ENCODE assay signal across 31 cellular contexts in genomic region chr2:40048506-40048905, GRCh38.
"Had no signal": no experiment of that assay in that cellular context is flagged by ENCODE, and none has a peak within 500 bp of the region (broad histone marks: within the 10 kb centered on the region; RNA-seq: fewer than 3 reads in every experiment).

No MANE protein-coding gene starts in this region.

- H3K27ac Mint-ChIP-seq: activated B cell treated with CpG ODN at 0.5 μM for 24 hours; activated CD8-positive, alpha-beta T cell treated with anti-CD3 and anti-CD28 coated beads for 36 hours; activated naive CD8-positive, alpha-beta T cell; activated T-helper 17 cell treated with anti-CD3 and anti-CD28 coated beads, Interleukin-2, amount 50 U/mL, for 72 hours; effector memory CD8-positive, alpha-beta T cell; T-helper 17 cell; T-helper 2 cell treated with Interferon-gamma antibody and Interleukin-4, amounts not matched to agents 5 μg/mL and 100 μg/mL, for 36 hours had no signal

- H3K9me3 Mint-ChIP-seq: activated B cell treated with CpG ODN at 0.5 μM for 24 hours; activated CD8-positive, alpha-beta T cell treated with anti-CD3 and anti-CD28 coated beads for 36 hours; activated T-cell treated with anti-CD3 and anti-CD28 coated beads, Interleukin-2, amount 50 U/mL, for 4 hours; T-helper 2 cell treated with Interferon-gamma antibody and Interleukin-4, amounts not matched to agents 5 μg/mL and 100 μg/mL, for 36 hours had no signal

- H3K27me3 ChIP-seq: brain microvascular endothelial cell, esophagus muscularis mucosa, foreskin keratinocyte, gastrocnemius medialis had no signal

- H3K4me3 Mint-ChIP-seq: activated B cell treated with CpG ODN at 0.5 μM for 24 hours; activated CD8-positive, alpha-beta T cell treated with anti-CD3 and anti-CD28 coated beads for 36 hours; activated naive CD8-positive, alpha-beta T cell; activated T-cell treated with anti-CD3 and anti-CD28 coated beads, Interleukin-2, amount 50 U/mL, for 4 hours; activated T-helper 17 cell treated with anti-CD3 and anti-CD28 coated beads, Interleukin-2, amount 50 U/mL, for 72 hours; effector memory CD8-positive, alpha-beta T cell; T-helper 17 cell; T-helper 2 cell treated with Interferon-gamma antibody and Interleukin-4, amounts not matched to agents 5 μg/mL and 100 μg/mL, for 36 hours had no signal

- H3K4me1 ChIP-seq: esophagus muscularis mucosa, foreskin keratinocyte had no signal

- H3K9me3 ChIP-seq: esophagus muscularis mucosa, gastrocnemius medialis had no signal

- ATAC-seq: activated CD4-positive, CD25-positive, alpha-beta regulatory T cell treated with anti-CD3 and anti-CD28 coated beads, Interleukin-2, amount 50 U/mL, for 24 hours; activated CD8-positive, alpha-beta T cell treated with anti-CD3 and anti-CD28 coated beads for 36 hours; activated T-cell treated with anti-CD3 and anti-CD28 coated beads, Interleukin-2, amount 50 U/mL, for 4 hours; activated T-helper 17 cell treated with anti-CD3 and anti-CD28 coated beads, Interleukin-2, amount 50 U/mL, for 72 hours; effector memory CD8-positive, alpha-beta T cell; foreskin keratinocyte; gastrocnemius medialis; T-helper 17 cell had no signal

- H3K4me1 Mint-ChIP-seq: activated B cell treated with CpG ODN at 0.5 μM for 24 hours; activated T-helper 17 cell treated with anti-CD3 and anti-CD28 coated beads, Interleukin-2, amount 50 U/mL, for 72 hours; T-helper 17 cell had no signal

- H3K27me3 Mint-ChIP-seq: effector memory CD8-positive, alpha-beta T cell; T-helper 17 cell had no signal

- DNase-seq: activated B cell treated with CpG ODN at 0.5 μM for 24 hours; activated CD4-positive, alpha-beta T cell treated with anti-CD3 and anti-CD28 coated beads for 48 hours; activated CD4-positive, alpha-beta T cell treated with anti-CD3 and anti-CD28 coated beads, Interleukin-2, amount 50 U/mL, for 1 hour; activated CD4-positive, alpha-beta T cell treated with anti-CD3 and anti-CD28 coated beads, Interleukin-2, amount 50 U/mL, for 48 hours; activated CD8-positive, alpha-beta memory T cell treated with anti-CD3 and anti-CD28 coated beads for 24 hours; activated CD8-positive, alpha-beta T cell treated with anti-CD3 and anti-CD28 coated beads for 36 hours; activated effector memory CD4-positive, alpha-beta T cell treated with Interleukin-2 at 50 U/mL for 16 hours; activated gamma-delta T cell treated with Interleukin-2 at 50 U/mL for 16 hours; activated naive CD4-positive, alpha-beta T cell treated with anti-CD3 and anti-CD28 coated beads, Interleukin-2, amount 50 U/mL, for 16 hours; activated naive CD4-positive, alpha-beta T cell treated with Interleukin-2 at 50 U/mL for 16 hours; activated T-cell treated with anti-CD3 and anti-CD28 coated beads, Interleukin-2, amount 50 U/mL, for 4 hours; amniotic stem cell; anterior cingulate cortex; brain microvascular endothelial cell; caudate nucleus; cortex of kidney; dermis blood vessel endothelial cell; effector CD4-positive, alpha-beta T cell; effector memory CD8-positive, alpha-beta T cell; erythroblast; foreskin keratinocyte; gastrocnemius medialis; T-helper 1 cell; T-helper 17 cell; T1000; WERI-Rb-1 had no signal

- H3K27ac ChIP-seq: brain microvascular endothelial cell, esophagus muscularis mucosa, foreskin keratinocyte, gastrocnemius medialis, WERI-Rb-1 had no signal

- H3K4me3 ChIP-seq: esophagus muscularis mucosa, gastrocnemius medialis had no signal

- H3K36me3 Mint-ChIP-seq: activated naive CD8-positive, alpha-beta T cell had no signal

- H3K36me3 ChIP-seq: brain microvascular endothelial cell, esophagus muscularis mucosa, gastrocnemius medialis, WERI-Rb-1 had no signal
